ENCODE assay signal across 1 cellular context in the genomic region with DNA sequence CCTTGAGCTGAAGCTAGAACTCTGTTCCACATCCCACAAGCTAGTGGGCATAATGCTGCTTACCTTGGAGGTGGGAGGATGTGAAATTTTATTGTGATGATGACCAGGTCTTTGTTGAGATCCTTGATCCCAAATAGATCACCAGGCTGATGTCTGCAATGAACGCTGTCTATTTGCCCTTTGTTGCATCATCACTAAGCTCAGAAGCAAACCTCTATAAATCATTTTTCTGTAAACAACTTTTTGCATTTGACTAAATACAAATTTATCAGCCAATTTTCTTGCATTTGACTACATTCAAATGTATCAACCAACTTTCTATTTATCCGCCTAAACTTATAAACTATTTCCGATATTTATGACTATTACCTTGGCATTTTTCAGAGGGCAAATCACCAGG.
A peak's percentile ranks its signal among the peaks of the same experiment; 100 is the strongest.
TF ChIP-seq lines count a peak whose summit lies in the region.

No MANE protein-coding gene starts in this region.

TF ChIP-seq in K562, 482 proteins besides CTCF, POLR2A, EP300 and RAD21:
- TF ChIP-seq ZNF507 (tag; conservative IDR thresholded peaks at IDR 0.05) (no peak), TRIM24 (IDR thresholded peaks at IDR 0.05) (peak in 1 of 2 experiments; percentile 19; a peak in 1 of 4 replicates), MTA1 (IDR thresholded peaks at IDR 0.05; ENCODE audit: borderline replicate concordance) (no peak), CEBPG (CRISPR knock-in tag; IDR thresholded peaks at IDR 0.05) (peak; percentile 45), CEBPG (tag; conservative IDR thresholded peaks at IDR 0.05 in 1 of 2, IDR thresholded peaks at IDR 0.05 in 1 of 2) (peak; percentile 88 to 93), ZNF589 (CRISPR knock-in tag; IDR thresholded peaks at IDR 0.05; ENCODE audit: low read depth) (no peak), FOXP1 (CRISPR knock-in tag; IDR thresholded peaks at IDR 0.05) (no peak), MTA2 (IDR thresholded peaks at IDR 0.05; ENCODE audit: low read depth) (no peak), ZNF785 (CRISPR knock-in tag; IDR thresholded peaks at IDR 0.05) (no peak), NCOA2 (IDR thresholded peaks at IDR 0.05; ENCODE audit: partially characterized antibody in 2 of 2) (no peak), CEBPB (tag; IDR thresholded peaks at IDR 0.05) (peak; percentile 25; the same call in 1 of the 2 replicates), ZNF239 (CRISPR knock-in tag; IDR thresholded peaks at IDR 0.05) (no peak), MEIS2 (IDR thresholded peaks at IDR 0.05; ENCODE audit: partially characterized antibody) (peak; percentile 59), ZNF133 (CRISPR knock-in tag; IDR thresholded peaks at IDR 0.05) (no peak)
- TF ChIP-seq, protein P1, sequence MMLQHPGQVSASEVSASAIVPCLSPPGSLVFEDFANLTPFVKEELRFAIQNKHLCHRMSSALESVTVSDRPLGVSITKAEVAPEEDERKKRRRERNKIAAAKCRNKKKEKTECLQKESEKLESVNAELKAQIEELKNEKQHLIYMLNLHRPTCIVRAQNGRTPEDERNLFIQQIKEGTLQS (IDR thresholded peaks at IDR 0.05): peak; percentile 86
- TF ChIP-seq, protein P1 (CRISPR knock-in tag; conservative IDR thresholded peaks at IDR 0.05): no peak
- TF ChIP-seq, protein P2, sequence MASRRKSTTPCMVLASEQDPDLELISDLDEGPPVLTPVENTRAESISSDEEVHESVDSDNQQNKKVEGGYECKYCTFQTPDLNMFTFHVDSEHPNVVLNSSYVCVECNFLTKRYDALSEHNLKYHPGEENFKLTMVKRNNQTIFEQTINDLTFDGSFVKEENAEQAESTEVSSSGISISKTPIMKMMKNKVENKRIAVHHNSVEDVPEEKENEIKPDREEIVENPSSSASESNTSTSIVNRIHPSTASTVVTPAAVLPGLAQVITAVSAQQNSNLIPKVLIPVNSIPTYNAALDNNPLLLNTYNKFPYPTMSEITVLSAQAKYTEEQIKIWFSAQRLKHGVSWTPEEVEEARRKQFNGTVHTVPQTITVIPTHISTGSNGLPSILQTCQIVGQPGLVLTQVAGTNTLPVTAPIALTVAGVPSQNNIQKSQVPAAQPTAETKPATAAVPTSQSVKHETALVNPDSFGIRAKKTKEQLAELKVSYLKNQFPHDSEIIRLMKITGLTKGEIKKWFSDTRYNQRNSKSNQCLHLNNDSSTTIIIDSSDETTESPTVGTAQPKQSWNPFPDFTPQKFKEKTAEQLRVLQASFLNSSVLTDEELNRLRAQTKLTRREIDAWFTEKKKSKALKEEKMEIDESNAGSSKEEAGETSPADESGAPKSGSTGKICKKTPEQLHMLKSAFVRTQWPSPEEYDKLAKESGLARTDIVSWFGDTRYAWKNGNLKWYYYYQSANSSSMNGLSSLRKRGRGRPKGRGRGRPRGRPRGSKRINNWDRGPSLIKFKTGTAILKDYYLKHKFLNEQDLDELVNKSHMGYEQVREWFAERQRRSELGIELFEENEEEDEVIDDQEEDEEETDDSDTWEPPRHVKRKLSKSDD (conservative IDR thresholded peaks at IDR 0.05; ENCODE audit: low read length): no peak
- TF ChIP-seq, protein P3, sequence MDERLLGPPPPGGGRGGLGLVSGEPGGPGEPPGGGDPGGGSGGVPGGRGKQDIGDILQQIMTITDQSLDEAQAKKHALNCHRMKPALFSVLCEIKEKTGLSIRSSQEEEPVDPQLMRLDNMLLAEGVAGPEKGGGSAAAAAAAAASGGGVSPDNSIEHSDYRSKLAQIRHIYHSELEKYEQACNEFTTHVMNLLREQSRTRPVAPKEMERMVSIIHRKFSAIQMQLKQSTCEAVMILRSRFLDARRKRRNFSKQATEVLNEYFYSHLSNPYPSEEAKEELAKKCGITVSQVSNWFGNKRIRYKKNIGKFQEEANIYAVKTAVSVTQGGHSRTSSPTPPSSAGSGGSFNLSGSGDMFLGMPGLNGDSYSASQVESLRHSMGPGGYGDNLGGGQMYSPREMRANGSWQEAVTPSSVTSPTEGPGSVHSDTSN (CRISPR knock-in tag; IDR thresholded peaks at IDR 0.05; ENCODE audit: low read depth): no peak
- TF ChIP-seq, protein P3 (tag; conservative IDR thresholded peaks at IDR 0.05; ENCODE audit: low read depth): 0 out of 2 replicates have a peak, but pooled peaks have one; percentile 23
- TF ChIP-seq, protein P4, sequence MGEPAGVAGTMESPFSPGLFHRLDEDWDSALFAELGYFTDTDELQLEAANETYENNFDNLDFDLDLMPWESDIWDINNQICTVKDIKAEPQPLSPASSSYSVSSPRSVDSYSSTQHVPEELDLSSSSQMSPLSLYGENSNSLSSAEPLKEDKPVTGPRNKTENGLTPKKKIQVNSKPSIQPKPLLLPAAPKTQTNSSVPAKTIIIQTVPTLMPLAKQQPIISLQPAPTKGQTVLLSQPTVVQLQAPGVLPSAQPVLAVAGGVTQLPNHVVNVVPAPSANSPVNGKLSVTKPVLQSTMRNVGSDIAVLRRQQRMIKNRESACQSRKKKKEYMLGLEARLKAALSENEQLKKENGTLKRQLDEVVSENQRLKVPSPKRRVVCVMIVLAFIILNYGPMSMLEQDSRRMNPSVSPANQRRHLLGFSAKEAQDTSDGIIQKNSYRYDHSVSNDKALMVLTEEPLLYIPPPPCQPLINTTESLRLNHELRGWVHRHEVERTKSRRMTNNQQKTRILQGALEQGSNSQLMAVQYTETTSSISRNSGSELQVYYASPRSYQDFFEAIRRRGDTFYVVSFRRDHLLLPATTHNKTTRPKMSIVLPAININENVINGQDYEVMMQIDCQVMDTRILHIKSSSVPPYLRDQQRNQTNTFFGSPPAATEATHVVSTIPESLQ (CRISPR knock-in tag; IDR thresholded peaks at IDR 0.05): no peak
- TF ChIP-seq, protein P5, sequence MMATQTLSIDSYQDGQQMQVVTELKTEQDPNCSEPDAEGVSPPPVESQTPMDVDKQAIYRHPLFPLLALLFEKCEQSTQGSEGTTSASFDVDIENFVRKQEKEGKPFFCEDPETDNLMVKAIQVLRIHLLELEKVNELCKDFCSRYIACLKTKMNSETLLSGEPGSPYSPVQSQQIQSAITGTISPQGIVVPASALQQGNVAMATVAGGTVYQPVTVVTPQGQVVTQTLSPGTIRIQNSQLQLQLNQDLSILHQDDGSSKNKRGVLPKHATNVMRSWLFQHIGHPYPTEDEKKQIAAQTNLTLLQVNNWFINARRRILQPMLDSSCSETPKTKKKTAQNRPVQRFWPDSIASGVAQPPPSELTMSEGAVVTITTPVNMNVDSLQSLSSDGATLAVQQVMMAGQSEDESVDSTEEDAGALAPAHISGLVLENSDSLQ (IDR thresholded peaks at IDR 0.05): 0 out of 2 replicates have a peak, but pooled peaks have one; percentile 6
- TF ChIP-seq, protein P6, sequence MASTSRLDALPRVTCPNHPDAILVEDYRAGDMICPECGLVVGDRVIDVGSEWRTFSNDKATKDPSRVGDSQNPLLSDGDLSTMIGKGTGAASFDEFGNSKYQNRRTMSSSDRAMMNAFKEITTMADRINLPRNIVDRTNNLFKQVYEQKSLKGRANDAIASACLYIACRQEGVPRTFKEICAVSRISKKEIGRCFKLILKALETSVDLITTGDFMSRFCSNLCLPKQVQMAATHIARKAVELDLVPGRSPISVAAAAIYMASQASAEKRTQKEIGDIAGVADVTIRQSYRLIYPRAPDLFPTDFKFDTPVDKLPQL (IDR thresholded peaks at IDR 0.05; ENCODE audit: extremely low read depth, insufficient read length): no peak
- TF ChIP-seq, protein P7, sequence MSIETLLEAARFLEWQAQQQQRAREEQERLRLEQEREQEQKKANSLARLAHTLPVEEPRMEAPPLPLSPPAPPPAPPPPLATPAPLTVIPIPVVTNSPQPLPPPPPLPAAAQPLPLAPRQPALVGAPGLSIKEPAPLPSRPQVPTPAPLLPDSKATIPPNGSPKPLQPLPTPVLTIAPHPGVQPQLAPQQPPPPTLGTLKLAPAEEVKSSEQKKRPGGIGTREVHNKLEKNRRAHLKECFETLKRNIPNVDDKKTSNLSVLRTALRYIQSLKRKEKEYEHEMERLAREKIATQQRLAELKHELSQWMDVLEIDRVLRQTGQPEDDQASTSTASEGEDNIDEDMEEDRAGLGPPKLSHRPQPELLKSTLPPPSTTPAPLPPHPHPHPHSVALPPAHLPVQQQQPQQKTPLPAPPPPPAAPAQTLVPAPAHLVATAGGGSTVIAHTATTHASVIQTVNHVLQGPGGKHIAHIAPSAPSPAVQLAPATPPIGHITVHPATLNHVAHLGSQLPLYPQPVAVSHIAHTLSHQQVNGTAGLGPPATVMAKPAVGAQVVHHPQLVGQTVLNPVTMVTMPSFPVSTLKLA (conservative IDR thresholded peaks at IDR 0.05): no peak
- TF ChIP-seq, protein P8, sequence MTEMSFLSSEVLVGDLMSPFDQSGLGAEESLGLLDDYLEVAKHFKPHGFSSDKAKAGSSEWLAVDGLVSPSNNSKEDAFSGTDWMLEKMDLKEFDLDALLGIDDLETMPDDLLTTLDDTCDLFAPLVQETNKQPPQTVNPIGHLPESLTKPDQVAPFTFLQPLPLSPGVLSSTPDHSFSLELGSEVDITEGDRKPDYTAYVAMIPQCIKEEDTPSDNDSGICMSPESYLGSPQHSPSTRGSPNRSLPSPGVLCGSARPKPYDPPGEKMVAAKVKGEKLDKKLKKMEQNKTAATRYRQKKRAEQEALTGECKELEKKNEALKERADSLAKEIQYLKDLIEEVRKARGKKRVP (CRISPR knock-in tag; IDR thresholded peaks at IDR 0.05): peak; percentile 61
TF ChIP-seq in K562: peak in this region for 8.
